ENCODE assay signal across 15 cellular contexts in the genomic region with DNA sequence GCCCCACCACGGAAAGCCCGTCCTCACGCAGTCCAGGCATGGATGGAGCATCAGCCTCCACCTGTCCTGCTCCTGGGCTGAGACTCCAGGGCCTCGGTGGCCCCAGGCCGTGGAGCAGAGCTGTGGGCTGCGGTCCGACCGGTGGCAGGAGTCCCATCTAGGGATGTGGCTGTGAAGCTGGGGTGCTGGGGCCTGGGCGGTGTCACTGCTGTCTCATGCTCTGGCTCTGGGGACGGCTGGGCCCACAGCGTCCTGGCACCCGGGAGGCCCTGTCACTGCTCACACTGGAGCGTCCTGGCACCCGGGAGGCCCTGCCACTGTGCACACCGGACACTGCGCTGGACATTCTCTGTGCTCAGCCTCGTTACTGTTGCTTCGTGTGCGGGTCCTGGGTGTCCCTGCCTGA. TPM values are rescaled to one million over a fixed set of nuclear protein-coding genes. Genes with fewer than 3 reads are reported as not detected.
A peak's percentile ranks its signal among the peaks of the same experiment; 100 is the strongest.
DNase-seq lines count a peak whose midpoint lies in the region; ATAC-seq and TF ChIP-seq lines count a peak whose summit lies in the region.
"Had no signal": no experiment of that assay in that cellular context is flagged by ENCODE, and none has a peak within 500 bp of the region (broad histone marks: within the 10 kb centered on the region; RNA-seq: fewer than 3 reads in every experiment).

No MANE protein-coding gene starts in this region.

- H4K20me1 ChIP-seq in GM23248 (ENCODE audit: insufficient read depth), result no peaks in the 10 kb centered on the region

- no TSS peak for BruUV-seq in Calu3 (replicated peaks; lab: Mats Ljungman, UMichigan)

- H3K27me3 Mint-ChIP-seq in Calu3 (ENCODE audit: unreplicated experiment) (no peaks in the 10 kb centered on the region), brain (no peaks in the 10 kb centered on the region)
- H3K27me3 Mint-ChIP-seq in activated CD4-positive, alpha-beta T cell treated with anti-CD3 and anti-CD28 coated beads for 36 hours, result no peaks in the 10 kb centered on the region
- H3K27me3 Mint-ChIP-seq: activated CD8-positive, alpha-beta memory T cell treated with anti-CD3 and anti-CD28 coated beads, Interleukin-2, amount 10 ng/mL, durations not matched to agents 7 days and 5 days had no signal

- H3K4me1 ChIP-seq in sigmoid colon (peaks cover 0 to 98% (median 94%) of the 10 kb centered on the region in 4 donors), GM23248 (ENCODE audit: insufficient read depth) (peaks cover 35% of the 10 kb centered on the region)

- no peak overlapping the region for H3K4me2 ChIP-seq in GM23248 (ENCODE audit: unreplicated experiment)

- no peaks in the 10 kb centered on the region for H3K9me2 ChIP-seq in GM23248 (ENCODE audit: insufficient read depth)

- DNase-seq in Calu3 (no peak), left lobe of liver (ENCODE audit: low spot score) (no peak), sigmoid colon (no peak), DMS79 (lab: John Stamatoyannopoulos, UW) (no peak), GM23248 (no peak)
- DNase-seq in activated CD4-positive, alpha-beta T cell treated with anti-CD3 and anti-CD28 coated beads for 36 hours, result no peak
- DNase-seq: activated B cell treated with CpG ODN at 0.5 μM for 24 hours; activated CD8-positive, alpha-beta memory T cell treated with anti-CD3 and anti-CD28 coated beads, Interleukin-2, amount 10 ng/mL, durations not matched to agents 7 days and 5 days; activated naive CD4-positive, alpha-beta T cell treated with anti-CD3 and anti-CD28 coated beads, Interleukin-2, amount 10 ng/mL, durations not matched to agents 7 days and 5 days; caudate nucleus; MM.1S; NCI-H2081; NK-92 treated with Interleukin-12 subunit alpha and Interleukin-12 subunit beta, amount 100 ng/mL, for 24 hours had no signal

- peak; percentile 5 for ATAC-seq in left lobe of liver
- ATAC-seq in activated CD4-positive, alpha-beta T cell treated with anti-CD3 and anti-CD28 coated beads for 36 hours, result no peak
- ATAC-seq in GM21619 (IDR thresholded peaks at IDR 0.05; ENCODE audit: unreplicated experiment), result no peak
- ATAC-seq: activated CD8-positive, alpha-beta memory T cell treated with anti-CD3 and anti-CD28 coated beads, Interleukin-2, amount 10 ng/mL, durations not matched to agents 7 days and 5 days had no signal

- H3K27ac ChIP-seq in sigmoid colon, result peak overlapping the region; percentile 67 to 92 (median 80)
- no peak overlapping the region for H3K27ac ChIP-seq in GM23248

- peaks cover 60% of the 10 kb centered on the region for H3K4me1 Mint-ChIP-seq in Calu3 (ENCODE audit: low read depth, unreplicated experiment)
- peaks cover 84% of the 10 kb centered on the region for H3K4me1 Mint-ChIP-seq in brain
- no peaks in the 10 kb centered on the region for H3K4me1 Mint-ChIP-seq in activated CD4-positive, alpha-beta T cell treated with anti-CD3 and anti-CD28 coated beads for 36 hours
- H3K4me1 Mint-ChIP-seq: activated B cell treated with CpG ODN at 0.5 μM for 24 hours; activated CD8-positive, alpha-beta memory T cell treated with anti-CD3 and anti-CD28 coated beads, Interleukin-2, amount 10 ng/mL, durations not matched to agents 7 days and 5 days; activated naive CD4-positive, alpha-beta T cell treated with anti-CD3 and anti-CD28 coated beads, Interleukin-2, amount 10 ng/mL, durations not matched to agents 7 days and 5 days had no signal

- H3K9me3 Mint-ChIP-seq in Calu3 (ENCODE audit: low read depth, unreplicated experiment), result no peaks in the 10 kb centered on the region
- peaks cover 0 to 3% (median 0%) of the 10 kb centered on the region in 5 experiments for H3K9me3 Mint-ChIP-seq in brain
- H3K9me3 Mint-ChIP-seq in activated CD4-positive, alpha-beta T cell treated with anti-CD3 and anti-CD28 coated beads for 36 hours (ENCODE audit: low read depth), result no peaks in the 10 kb centered on the region
- H3K9me3 Mint-ChIP-seq: activated B cell treated with CpG ODN at 0.5 μM for 24 hours; activated naive CD4-positive, alpha-beta T cell treated with anti-CD3 and anti-CD28 coated beads, Interleukin-2, amount 10 ng/mL, durations not matched to agents 7 days and 5 days had no signal

- no peak for TF ChIP-seq POLR2A in sigmoid colon (IDR thresholded peaks at IDR 0.05)

- H3K27me3 ChIP-seq in sigmoid colon, result no peaks in the 10 kb centered on the region
- no peaks in the 10 kb centered on the region for H3K27me3 ChIP-seq in GM23248 (replicated peaks; ENCODE audit: insufficient read depth)

- no peak for TF ChIP-seq CTCF in Calu3 (IDR thresholded peaks at IDR 0.05; ENCODE audit: unreplicated experiment)
- TF ChIP-seq CTCF in brain (conservative IDR thresholded peaks at IDR 0.05), result no peak
- TF ChIP-seq CTCF in sigmoid colon (IDR thresholded peaks at IDR 0.05), result no peak

- no peak overlapping the region for H3K4me3 ChIP-seq in sigmoid colon
- H3K4me3 ChIP-seq in GM23248, result no peak overlapping the region

- H3K27ac Mint-ChIP-seq in Calu3 (ENCODE audit: unreplicated experiment), result peak overlapping the region; percentile 95
- peak overlapping the region in 3 of 5 experiments; percentile 44 to 72 (median 57) for H3K27ac Mint-ChIP-seq in brain
- no peak overlapping the region for H3K27ac Mint-ChIP-seq in activated CD4-positive, alpha-beta T cell treated with anti-CD3 and anti-CD28 coated beads for 36 hours
- H3K27ac Mint-ChIP-seq: activated B cell treated with CpG ODN at 0.5 μM for 24 hours; activated CD8-positive, alpha-beta memory T cell treated with anti-CD3 and anti-CD28 coated beads, Interleukin-2, amount 10 ng/mL, durations not matched to agents 7 days and 5 days; activated naive CD4-positive, alpha-beta T cell treated with anti-CD3 and anti-CD28 coated beads, Interleukin-2, amount 10 ng/mL, durations not matched to agents 7 days and 5 days had no signal

- intact Hi-C loops in Calu3 (cut with micrococcal nuclease; ENCODE audit: unreplicated experiment) (loop anchor here (5.0 to 10.0 kb wide), 2 partner anchors 54 to 471 kb away; a partner anchor contains a TSS), sigmoid colon (cut with DNase I) (no loop called here)
- intact Hi-C loops in activated CD4-positive, alpha-beta T cell treated with anti-CD3 and anti-CD28 coated beads for 36 hours (cut with DNase I, micrococcal nuclease), result no loop called here

- H3K36me3 Mint-ChIP-seq in Calu3 (ENCODE audit: insufficient read depth, unreplicated experiment) (peaks cover 74% of the 10 kb centered on the region), brain (peaks cover 8% of the 10 kb centered on the region)
- H3K36me3 Mint-ChIP-seq in activated CD4-positive, alpha-beta T cell treated with anti-CD3 and anti-CD28 coated beads for 36 hours (ENCODE audit: low read depth), result no peaks in the 10 kb centered on the region
- H3K36me3 Mint-ChIP-seq: activated CD8-positive, alpha-beta memory T cell treated with anti-CD3 and anti-CD28 coated beads, Interleukin-2, amount 10 ng/mL, durations not matched to agents 7 days and 5 days; activated naive CD4-positive, alpha-beta T cell treated with anti-CD3 and anti-CD28 coated beads, Interleukin-2, amount 10 ng/mL, durations not matched to agents 7 days and 5 days had no signal

- no peak overlapping the region for H2AFZ ChIP-seq in GM23248

- TF ChIP-seq EP300 in sigmoid colon (IDR thresholded peaks at IDR 0.05), result no peak

- peaks cover 89% of the 10 kb centered on the region for H3K79me2 ChIP-seq in GM23248 (ENCODE audit: insufficient read depth)

- H3K36me3 ChIP-seq in sigmoid colon, result no peaks in the 10 kb centered on the region
- H3K36me3 ChIP-seq in GM23248 (ENCODE audit: low read depth), result no peaks in the 10 kb centered on the region

- H3K4me3 Mint-ChIP-seq in Calu3 (ENCODE audit: low read depth, unreplicated experiment) (peak overlapping the region; percentile 64), brain (no peak overlapping the region)
- H3K4me3 Mint-ChIP-seq in activated CD4-positive, alpha-beta T cell treated with anti-CD3 and anti-CD28 coated beads for 36 hours, result no peak overlapping the region
- H3K4me3 Mint-ChIP-seq: activated B cell treated with CpG ODN at 0.5 μM for 24 hours; activated CD8-positive, alpha-beta memory T cell treated with anti-CD3 and anti-CD28 coated beads, Interleukin-2, amount 10 ng/mL, durations not matched to agents 7 days and 5 days; activated naive CD4-positive, alpha-beta T cell treated with anti-CD3 and anti-CD28 coated beads, Interleukin-2, amount 10 ng/mL, durations not matched to agents 7 days and 5 days had no signal

- H3K9me3 ChIP-seq in sigmoid colon (no peaks in the 10 kb centered on the region), GM23248 (ENCODE audit: low read depth) (no peaks in the 10 kb centered on the region)

- POLR2A ChIA-PET in activated CD4-positive, alpha-beta T cell treated with anti-CD3 and anti-CD28 coated beads for 36 hours (lab: Charles Lee), result no interaction called here

- in situ Hi-C loops in GM23248 (cut with MboI), result no loop called here

- H3K9ac ChIP-seq in GM23248, result no peak overlapping the region

- WGBS in sigmoid colon, 2 donors, result 91 to 94% methylated on average over 19 of the region's 19 CpGs
- 90 to 92% methylated on average over 19 of the region's 19 CpGs for WGBS in GM23248 (ENCODE audit: low coverage in 1 of 2, low lambda C conversion rate in 2 of 2, missing lambda C conversion rate in 2 of 2), 2 experiments

- peaks cover 19% of the 10 kb centered on the region for H3F3A ChIP-seq in GM23248 (ENCODE audit: insufficient read depth)

- CTCF ChIA-PET in Calu3 (lab: Charles Lee), result interaction anchor here (0.6 to 1.2 kb wide), 2 partner anchors 21 to 54 kb away, joined by 3 to 5 read pairs; no protein-coding TSS in a partner anchor
- CTCF ChIA-PET in activated CD4-positive, alpha-beta T cell treated with anti-CD3 and anti-CD28 coated beads for 36 hours (lab: Charles Lee), result interaction anchor here (0.7 to 0.9 kb wide), 3 partner anchors 20 to 619 kb away, joined by 3 to 4 read pairs (median 4); no protein-coding TSS in a partner anchor

RNA-seq across cellular contexts. Expression of a gene that starts 8.4 kb away (rescaled TPM):
- total RNA-seq in Calu3 (2022) (58.0 and 58.8 TPM in 2 replicates), left lobe of liver (101 TPM), sigmoid colon (10 to 100 TPM; 32.6 to 52.3 (median 50.9) TPM)
- polyA plus RNA-seq in brain (ENCODE audit: insufficient read depth, low read depth, low replicate concordance) (87.8 TPM), sigmoid colon (10 to 100 TPM in 2 of 3 donors, 1 to 10 TPM in 1; 6.5 to 17.2 (median 14.4) TPM), GM23248 (2016; fragmentation: Nextera tagmentation; extraction: Ambion mirVana) (28.2 and 31.5 TPM in 2 replicates)
- total RNA-seq in GM23248 (2014; rRNA removed; shearing (Covaris generic)), result 30.6 and 31.7 TPM in 2 replicates
- total RNA-seq in activated CD4-positive, alpha-beta T cell treated with anti-CD3 and anti-CD28 coated beads for 36 hours, result 1 to 10 TPM; 4.6 to 5.0 TPM

RNA-seq across cellular contexts. Expression of a gene that starts 51.7 kb away (rescaled TPM):
- 25.5 and 27.9 TPM in 2 replicates for total RNA-seq in Calu3 (2022)
- polyA plus RNA-seq in brain (ENCODE audit: insufficient read depth, low read depth, low replicate concordance), result 35.2 TPM
- total RNA-seq in left lobe of liver, result 16.5 TPM
- total RNA-seq in sigmoid colon, result 10 to 100 TPM; 15.7 to 28.2 (median 22.2) TPM
- 10 to 100 TPM; 36.3 to 40.4 (median 37.2) TPM for polyA plus RNA-seq in sigmoid colon
- 8.2 and 14.1 TPM in 2 replicates for total RNA-seq in GM23248 (2014; rRNA removed; shearing (Covaris generic))
- 34.0 and 37.1 TPM in 2 replicates for polyA plus RNA-seq in GM23248 (2016; fragmentation: Nextera tagmentation; extraction: Ambion mirVana)
- 10 to 100 TPM; 15.9 to 19.4 TPM for total RNA-seq in activated CD4-positive, alpha-beta T cell treated with anti-CD3 and anti-CD28 coated beads for 36 hours
